ENCODE assay signal across 1 cellular context in the genomic region with DNA sequence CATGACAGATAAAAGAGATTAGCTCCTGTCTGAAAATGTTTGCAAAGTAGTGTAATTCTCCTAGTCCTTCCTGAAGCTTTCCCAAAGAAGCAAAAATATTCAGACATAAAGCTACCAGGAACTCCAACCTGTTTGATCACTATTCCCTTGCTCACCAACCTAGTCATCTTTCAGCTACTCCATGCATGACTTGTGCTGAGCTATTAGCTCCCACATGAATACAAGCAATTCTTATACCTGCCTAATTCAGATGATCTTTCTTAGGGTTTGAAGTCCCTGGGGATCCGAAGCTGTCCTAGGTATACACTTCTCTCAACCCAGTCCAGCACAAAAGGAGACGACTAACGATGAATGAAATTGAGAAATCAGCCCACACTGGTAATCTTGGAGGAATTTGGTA.
TF ChIP-seq lines count a peak whose summit lies in the region.

No MANE protein-coding gene starts in this region.

TF ChIP-seq in liver, 16 proteins besides CTCF, POLR2A, EP300 and RAD21 (continued from another document):
- TF ChIP-seq, protein P1, sequence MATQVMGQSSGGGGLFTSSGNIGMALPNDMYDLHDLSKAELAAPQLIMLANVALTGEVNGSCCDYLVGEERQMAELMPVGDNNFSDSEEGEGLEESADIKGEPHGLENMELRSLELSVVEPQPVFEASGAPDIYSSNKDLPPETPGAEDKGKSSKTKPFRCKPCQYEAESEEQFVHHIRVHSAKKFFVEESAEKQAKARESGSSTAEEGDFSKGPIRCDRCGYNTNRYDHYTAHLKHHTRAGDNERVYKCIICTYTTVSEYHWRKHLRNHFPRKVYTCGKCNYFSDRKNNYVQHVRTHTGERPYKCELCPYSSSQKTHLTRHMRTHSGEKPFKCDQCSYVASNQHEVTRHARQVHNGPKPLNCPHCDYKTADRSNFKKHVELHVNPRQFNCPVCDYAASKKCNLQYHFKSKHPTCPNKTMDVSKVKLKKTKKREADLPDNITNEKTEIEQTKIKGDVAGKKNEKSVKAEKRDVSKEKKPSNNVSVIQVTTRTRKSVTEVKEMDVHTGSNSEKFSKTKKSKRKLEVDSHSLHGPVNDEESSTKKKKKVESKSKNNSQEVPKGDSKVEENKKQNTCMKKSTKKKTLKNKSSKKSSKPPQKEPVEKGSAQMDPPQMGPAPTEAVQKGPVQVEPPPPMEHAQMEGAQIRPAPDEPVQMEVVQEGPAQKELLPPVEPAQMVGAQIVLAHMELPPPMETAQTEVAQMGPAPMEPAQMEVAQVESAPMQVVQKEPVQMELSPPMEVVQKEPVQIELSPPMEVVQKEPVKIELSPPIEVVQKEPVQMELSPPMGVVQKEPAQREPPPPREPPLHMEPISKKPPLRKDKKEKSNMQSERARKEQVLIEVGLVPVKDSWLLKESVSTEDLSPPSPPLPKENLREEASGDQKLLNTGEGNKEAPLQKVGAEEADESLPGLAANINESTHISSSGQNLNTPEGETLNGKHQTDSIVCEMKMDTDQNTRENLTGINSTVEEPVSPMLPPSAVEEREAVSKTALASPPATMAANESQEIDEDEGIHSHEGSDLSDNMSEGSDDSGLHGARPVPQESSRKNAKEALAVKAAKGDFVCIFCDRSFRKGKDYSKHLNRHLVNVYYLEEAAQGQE (IDR thresholded peaks at IDR 0.05) = no peak
- no peak for TF ChIP-seq HNF4G (IDR thresholded peaks at IDR 0.05)
- TF ChIP-seq GABPA (IDR thresholded peaks at IDR 0.05 in 1 of 2, conservative IDR thresholded peaks at IDR 0.05 in 1 of 2) = no peak
- TF ChIP-seq NR2F2 (IDR thresholded peaks at IDR 0.05) = no peak
- no peak for TF ChIP-seq FOXA1 (IDR thresholded peaks at IDR 0.05)
- TF ChIP-seq, protein P2, sequence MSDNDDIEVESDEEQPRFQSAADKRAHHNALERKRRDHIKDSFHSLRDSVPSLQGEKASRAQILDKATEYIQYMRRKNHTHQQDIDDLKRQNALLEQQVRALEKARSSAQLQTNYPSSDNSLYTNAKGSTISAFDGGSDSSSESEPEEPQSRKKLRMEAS (IDR thresholded peaks at IDR 0.05) = no peak
